In genomic region chr6:167748458-167749379, GRCh38 we compare ENCODE assay signal across 2 cellular contexts.
A peak's percentile ranks its signal among the peaks of the same experiment; 100 is the strongest.
TF ChIP-seq lines count a peak whose summit lies in the region.

No MANE protein-coding gene starts in this region.

TF ChIP-seq in GM23338, 12 proteins besides CTCF, POLR2A, EP300 and RAD21:
- no peak for TF ChIP-seq EZH2phosphoT487 (IDR thresholded peaks at IDR 0.05; ENCODE audit: unreplicated experiment)
- no peak for TF ChIP-seq EZH2 (IDR thresholded peaks at IDR 0.05; ENCODE audit: low read depth, unreplicated experiment)
- TF ChIP-seq NANOG (IDR thresholded peaks at IDR 0.05; ENCODE audit: borderline replicate concordance): no peak
- no peak for TF ChIP-seq ZNF331 (CRISPR knock-in tag; IDR thresholded peaks at IDR 0.05; ENCODE audit: low read depth)

TF ChIP-seq in K562, 482 proteins besides CTCF, POLR2A, EP300 and RAD21:
- TF ChIP-seq MEIS2 (IDR thresholded peaks at IDR 0.05; ENCODE audit: partially characterized antibody): peak; percentile 32
- no peak for TF ChIP-seq ZFP1 (CRISPR knock-in tag; IDR thresholded peaks at IDR 0.05)
